ENCODE assay signal across 15 cellular contexts in genomic region chr9:35561468-35562261, GRCh38.
"Had no signal": no experiment of that assay in that cellular context is flagged by ENCODE, and none has a peak within 500 bp of the region (broad histone marks: within the 10 kb centered on the region; RNA-seq: fewer than 3 reads in every experiment).

No MANE protein-coding gene starts in this region.

- H3K4me3 ChIP-seq: hepatocyte, right lobe of liver, SK-N-MC, spleen, stomach, thyroid gland, vagina had no signal

- H3K9me3 ChIP-seq: right lobe of liver, spleen, stomach, thyroid gland, vagina had no signal

- H3K4me1 ChIP-seq: right lobe of liver had no signal

- H3K27me3 ChIP-seq: hepatocyte, right lobe of liver, spleen, stomach, thyroid gland, vagina had no signal

- H3K27ac ChIP-seq: hepatocyte, right lobe of liver, SK-N-MC, spleen, thyroid gland had no signal

- ATAC-seq: activated CD4-positive, CD25-positive, alpha-beta regulatory T cell treated with anti-CD3 and anti-CD28 coated beads, Interleukin-2, amount 50 U/mL, for 24 hours; activated T-helper 17 cell treated with anti-CD3 and anti-CD28 coated beads, Interleukin-2, amount 50 U/mL, for 72 hours; naive thymus-derived CD8-positive, alpha-beta T cell; T-cell had no signal

- DNase-seq: activated naive CD4-positive, alpha-beta T cell treated with anti-CD3 and anti-CD28 coated beads for 36 hours; endodermal cell; erythroblast; naive thymus-derived CD8-positive, alpha-beta T cell; right lobe of liver; spleen; stomach; T-cell; T-helper 9 cell; thyroid gland had no signal
